Comparison of ENCODE assay signal across 11 cellular contexts in genomic region chr11:128484172-128484571, GRCh38.
DNase-seq lines count a peak whose midpoint lies in the region; TF ChIP-seq lines count a peak whose summit lies in the region.
"Had no signal": no experiment of that assay in that cellular context is flagged by ENCODE, and none has a peak within 500 bp of the region (broad histone marks: within the 10 kb centered on the region; RNA-seq: fewer than 3 reads in every experiment).

No MANE protein-coding gene starts in this region.

- H3K4me2 ChIP-seq in trophoblast cell (ENCODE audit: low read length) = no peak overlapping the region

- peaks cover 2% of the 10 kb centered on the region for H3K79me2 ChIP-seq in trophoblast cell (ENCODE audit: control insufficient read depth, insufficient read depth, low read length, poor library complexity)

- no peak overlapping the region for H2AK5ac ChIP-seq in trophoblast cell (ENCODE audit: low read length)

- H3K9me3 ChIP-seq in colonic mucosa (no peaks in the 10 kb centered on the region), trophoblast cell (ENCODE audit: insufficient read depth, low read depth, low read length) (no peaks in the 10 kb centered on the region)
- H3K9me3 ChIP-seq: prostate gland had no signal

- no peak overlapping the region for H2AFZ ChIP-seq in trophoblast cell (ENCODE audit: insufficient read depth, low read length, poor library complexity)

- H3K36me3 ChIP-seq in colonic mucosa (peaks cover 11% of the 10 kb centered on the region), trophoblast cell (ENCODE audit: control insufficient read depth in 1 of 2, insufficient read depth in 2 of 2, low read length in 2 of 2) (peaks cover 34 to 59% of the 10 kb centered on the region in 2 experiments)

- H3K79me1 ChIP-seq in trophoblast cell (ENCODE audit: low read length) = no peaks in the 10 kb centered on the region

- H3K4me3 ChIP-seq in GM12865 (ENCODE audit: low read depth, low read length) = peak overlapping the region; percentile 53; the same call in 1 of the 2 replicates
- H3K4me3 ChIP-seq in colonic mucosa = no peak overlapping the region
- no peak overlapping the region for H3K4me3 ChIP-seq in trophoblast cell (ENCODE audit: low read depth, low read length)
- H3K4me3 ChIP-seq: prostate gland had no signal

- no peak overlapping the region for H4K12ac ChIP-seq in trophoblast cell (ENCODE audit: low read depth, low read length)

- H3K4me1 ChIP-seq in colonic mucosa (no peaks in the 10 kb centered on the region), trophoblast cell (ENCODE audit: control insufficient read depth in 1 of 2, insufficient read depth in 2 of 2, low read length in 2 of 2) (peaks cover 0 to 2% of the 10 kb centered on the region in 2 experiments)
- H3K4me1 ChIP-seq: prostate gland had no signal

- H3K9ac ChIP-seq in colonic mucosa (ENCODE audit: low read depth in 2 of 2, low read length in 2 of 2) (no peak overlapping the region), trophoblast cell (ENCODE audit: low read length) (no peak overlapping the region)

- H3K27me3 ChIP-seq in colonic mucosa (no peaks in the 10 kb centered on the region), trophoblast cell (ENCODE audit: insufficient read depth, low read length) (no peaks in the 10 kb centered on the region)

- no peak overlapping the region for H4K8ac ChIP-seq in trophoblast cell (ENCODE audit: low read depth, low read length)

- no peak overlapping the region for H2BK120ac ChIP-seq in trophoblast cell (ENCODE audit: insufficient read depth, low read length, poor library complexity)

- H2BK5ac ChIP-seq in trophoblast cell (ENCODE audit: low read depth, low read length, poor library complexity) = no peak overlapping the region

- peak overlapping the region; percentile 25 for H2BK12ac ChIP-seq in trophoblast cell (ENCODE audit: low read length)

- no peak overlapping the region for H3K18ac ChIP-seq in trophoblast cell (ENCODE audit: low read length)

- intact Hi-C loops in colonic mucosa (cut with DNase I) = loop anchor here (10.0 kb wide), 1 partner anchor 141 kb away; no protein-coding TSS in a partner anchor

- H3K4ac ChIP-seq in trophoblast cell (ENCODE audit: low read depth, low read length) = no peak overlapping the region

- no peak overlapping the region for H4K91ac ChIP-seq in trophoblast cell (ENCODE audit: low read depth, low read length)

- H3K27ac ChIP-seq in colonic mucosa = peak overlapping the region; percentile 45
- no peak overlapping the region for H3K27ac ChIP-seq in trophoblast cell (ENCODE audit: low read depth, low read length)
- H3K27ac ChIP-seq: prostate gland had no signal

- no peak for TF ChIP-seq CTCF in GM12865 (IDR thresholded peaks at IDR 0.05; ENCODE audit: insufficient read depth, low read depth, low read length, missing control alignments)
- TF ChIP-seq CTCF in colonic mucosa (IDR thresholded peaks at IDR 0.05) = no peak

- DNase-seq in GM12865 (ENCODE audit: low read depth) (no peak), NCI-H460 (ENCODE audit: extremely low read depth, low read depth) (peak; percentile 34), colonic mucosa (no peak), trophoblast cell (no peak), medulla oblongata (ENCODE audit: extremely low spot score) (no peak), amniotic stem cell (lab: John Stamatoyannopoulos, UW) (no peak), GM03348 (ENCODE audit: low spot score) (no peak)
- DNase-seq: cerebellar nuclear complex, hippocampal formation, NCI-H510A had no signal

- no peak overlapping the region for H3K14ac ChIP-seq in trophoblast cell (ENCODE audit: low read length)

- no CpG with 5 or more reads among the region's 4 CpGs for WGBS in trophoblast cell (ENCODE audit: extremely low coverage, insufficient coverage, insufficient read length)

- H3K23ac ChIP-seq in trophoblast cell (ENCODE audit: low read length) = no peak overlapping the region
